22 cellular contexts compared by ENCODE assay signal in genomic region chr3:55882006-55882405, GRCh38.
DNase-seq lines count a peak whose midpoint lies in the region; ATAC-seq and TF ChIP-seq lines count a peak whose summit lies in the region.
"Had no signal": no experiment of that assay in that cellular context is flagged by ENCODE, and none has a peak within 500 bp of the region (broad histone marks: within the 10 kb centered on the region; RNA-seq: fewer than 3 reads in every experiment).

No MANE protein-coding gene starts in this region.

- H3K9me3 Mint-ChIP-seq in progenitor cell of endocrine pancreas (ENCODE audit: low read depth), result no peaks in the 10 kb centered on the region
- H3K9me3 Mint-ChIP-seq: CD8-positive, alpha-beta T cell; HFFc6 had no signal

- no peak overlapping the region for H3K4me3 ChIP-seq in esophagus muscularis mucosa
- H3K4me3 ChIP-seq: A549; BLaER1 treated with 17β-estradiol and CSF1 and Interleukin-3, amounts not matched to agents 10 nM and 100 nM; HAP-1 had no signal

- ATAC-seq in GM18868 (IDR thresholded peaks at IDR 0.05; ENCODE audit: unreplicated experiment), result no peak
- ATAC-seq in GM18511 (IDR thresholded peaks at IDR 0.05; ENCODE audit: unreplicated experiment), result no peak
- ATAC-seq in esophagus mucosa, result no peak
- ATAC-seq: A549; CD8-positive, alpha-beta T cell; PC-3 had no signal

- H3K27ac Mint-ChIP-seq in progenitor cell of endocrine pancreas, result peak overlapping the region; percentile 15
- H3K27ac Mint-ChIP-seq: CD8-positive, alpha-beta T cell; HFFc6 had no signal

- H3K4me3 Mint-ChIP-seq in progenitor cell of endocrine pancreas (ENCODE audit: low read depth), result no peak overlapping the region
- H3K4me3 Mint-ChIP-seq: CD8-positive, alpha-beta T cell; HFFc6 had no signal

- 79% methylated on average over 2 of the region's 2 CpGs for WGBS in esophagus muscularis mucosa

- TF ChIP-seq CTCF in esophagus muscularis mucosa (IDR thresholded peaks at IDR 0.05) (no peak), progenitor cell of endocrine pancreas (IDR thresholded peaks at IDR 0.05; ENCODE audit: unreplicated experiment) (no peak)

- DNase-seq in NCI-H146 (lab: John Stamatoyannopoulos, UW), result peak; percentile 63
- peak; percentile 78 for DNase-seq in NCI-H69 (lab: John Stamatoyannopoulos, UW)
- peak; percentile 66 for DNase-seq in esophagus muscularis mucosa (ENCODE audit: extremely low spot score)
- DNase-seq in progenitor cell of endocrine pancreas (ENCODE audit: low spot score, unreplicated experiment), result no peak
- no peak for DNase-seq in activated CD4-positive, alpha-beta T cell treated with anti-CD3 and anti-CD28 coated beads for 1 hour
- DNase-seq: AML-193; Caco-2; CD8-positive, alpha-beta T cell; HFFc6; NCI-H1092; NCI-H1417 treated with DMSO at 0.1 percent for 48 hours; NCI-H187 treated with DMSO at 0.1 percent for 48 hours; NCI-H2107; NCI-H446 treated with DMSO at 0.1 percent for 48 hours; NK-92 treated with Interleukin-12 subunit alpha and Interleukin-12 subunit beta, amount 100 ng/mL, for 24 hours; PC-3 had no signal

- H3K36me3 Mint-ChIP-seq in progenitor cell of endocrine pancreas (ENCODE audit: insufficient read depth), result no peaks in the 10 kb centered on the region
- H3K36me3 Mint-ChIP-seq: CD8-positive, alpha-beta T cell had no signal

- no peak for TF ChIP-seq EP300 in esophagus muscularis mucosa (IDR thresholded peaks at IDR 0.05)

- peaks cover 0 to 29% (median 7%) of the 10 kb centered on the region in 4 donors for H3K4me1 ChIP-seq in esophagus muscularis mucosa
- H3K4me1 ChIP-seq: A549; BLaER1 treated with 17β-estradiol and CSF1 and Interleukin-3, amounts not matched to agents 10 nM and 100 nM; Caco-2 had no signal

- H3K27me3 ChIP-seq in esophagus muscularis mucosa, result no peaks in the 10 kb centered on the region
- H3K27me3 ChIP-seq: BLaER1 treated with 17β-estradiol and CSF1 and Interleukin-3, amounts not matched to agents 10 nM and 100 nM had no signal

- no peak overlapping the region for H3K27ac ChIP-seq in esophagus muscularis mucosa (replicated peaks in 1 of 4)
- H3K27ac ChIP-seq: A549; BLaER1 treated with 17β-estradiol and CSF1 and Interleukin-3, amounts not matched to agents 10 nM and 100 nM had no signal

- H3K9me3 ChIP-seq in esophagus muscularis mucosa, result no peaks in the 10 kb centered on the region
- H3K9me3 ChIP-seq: A549; BLaER1 treated with 17β-estradiol and CSF1 and Interleukin-3, amounts not matched to agents 10 nM and 100 nM; Caco-2; HAP-1 had no signal

- intact Hi-C loops in esophagus muscularis mucosa (cut with DNase I), result no loop called here

- no peak for TF ChIP-seq POLR2A in esophagus muscularis mucosa (IDR thresholded peaks at IDR 0.05; ENCODE audit: low read depth)

- H3K27me3 Mint-ChIP-seq in progenitor cell of endocrine pancreas, result no peaks in the 10 kb centered on the region

- peaks cover 11% of the 10 kb centered on the region for H3K4me1 Mint-ChIP-seq in progenitor cell of endocrine pancreas (ENCODE audit: low read depth)

- H3K36me3 ChIP-seq in esophagus muscularis mucosa, result no peaks in the 10 kb centered on the region
- H3K36me3 ChIP-seq: BLaER1 treated with 17β-estradiol and CSF1 and Interleukin-3, amounts not matched to agents 10 nM and 100 nM; HAP-1 had no signal

Comparison
In these comparisons a context has a peak if more than half of its experiments do, and no peak if none do; other contexts are left out.
1. DNase-seq: peak in NCI-H146 (single experiment), NCI-H69 (single experiment) and esophagus muscularis mucosa (single experiment); none in progenitor cell of endocrine pancreas (single experiment) and activated CD4-positive, alpha-beta T cell treated with anti-CD3 and anti-CD28 coated beads for 1 hour (single experiment).